In the genomic region with DNA sequence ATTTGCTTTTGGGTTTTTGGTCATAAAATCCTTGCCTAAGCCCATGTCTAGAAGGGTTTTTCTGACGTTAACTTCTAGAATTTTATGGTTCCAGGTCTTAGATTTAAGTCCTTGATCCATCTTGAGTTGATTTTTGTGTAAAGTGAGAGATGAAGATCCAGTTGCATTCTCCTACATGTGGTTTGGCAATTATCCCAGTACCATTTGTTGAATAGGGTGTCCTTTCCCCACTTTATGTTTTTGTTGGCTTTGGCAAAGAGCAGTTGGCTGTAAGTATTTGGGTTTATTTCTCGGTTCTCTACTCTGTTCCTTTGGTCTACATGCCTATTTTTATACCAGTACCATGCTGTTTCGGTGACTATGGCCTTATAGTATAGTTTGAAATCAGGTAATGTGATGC, we compare ENCODE assay signal across 7 cellular contexts.
DNase-seq lines count a peak whose midpoint lies in the region; ATAC-seq, FAIRE-seq and TF ChIP-seq lines count a peak whose summit lies in the region.
"Not testable (repeated sequence)": the region's sequence is repeated elsewhere in the genome, so short reads cannot be mapped to it uniquely, and the experiment has no call there.

No MANE protein-coding gene starts in this region.

- H3K4me3 ChIP-seq in RWPE2 (ENCODE audit: severe bottlenecking); endothelial cell of umbilical vein (replicated peaks in 1 of 3; ENCODE audit: insufficient read depth in 1 of 3, low read depth in 1 of 3, low read length in 3 of 3); fibroblast of pulmonary artery (replicated peaks; ENCODE audit: low read depth, low read length); skeletal muscle cell (ENCODE audit: low read depth, low read length): not testable (repeated sequence)

- H3K9me1 ChIP-seq in endothelial cell of umbilical vein (replicated peaks; ENCODE audit: control insufficient read depth, extremely low read depth, insufficient read depth, low read length), result not testable (repeated sequence)

- DNase-seq in EH (ENCODE audit: low read depth) (peak; percentile 48), brain pericyte (ENCODE audit: low read depth, low spot score) (peak; percentile 21), endothelial cell of umbilical vein (ENCODE audit: low read depth, low spot score) (peak; percentile 56), fibroblast of pulmonary artery (ENCODE audit: low read depth) (peak; percentile 52), skeletal muscle cell (ENCODE audit: low read depth) (peak; percentile 18)
- not testable (repeated sequence) for DNase-seq in RWPE2 (ENCODE audit: low spot score)

- H3K27me3 ChIP-seq in RWPE2 (ENCODE audit: insufficient read depth, poor library complexity, severe bottlenecking); endothelial cell of umbilical vein (ENCODE audit: control insufficient read depth in 2 of 2, insufficient read depth in 2 of 2, low read length in 2 of 2): not testable (repeated sequence)

- POLR2A ChIA-PET in endothelial cell of umbilical vein (lab: Charles Lee), result not testable (repeated sequence)

- intact Hi-C loops in endothelial cell of umbilical vein (cut with micrococcal nuclease), result not testable (repeated sequence)

- peak; percentile 75 for FAIRE-seq in endothelial cell of umbilical vein (lab: Jason Lieb, UNC)

- not testable (repeated sequence) for H3K4me2 ChIP-seq in endothelial cell of umbilical vein (ENCODE audit: insufficient read depth, low read length)

- ATAC-seq in RWPE2 (ENCODE audit: low read depth), result not testable (repeated sequence)

- H3K79me2 ChIP-seq in endothelial cell of umbilical vein (ENCODE audit: control insufficient read depth, insufficient read depth, low read length), result not testable (repeated sequence)

- H3K4me1 ChIP-seq in RWPE2 (ENCODE audit: insufficient read depth, poor library complexity, severe bottlenecking), result not testable (repeated sequence)
- H3K4me1 ChIP-seq in endothelial cell of umbilical vein (ENCODE audit: control insufficient read depth, extremely low read depth, insufficient read depth, low read length), result peaks cover 19% of the 10 kb centered on the region

- H4K20me1 ChIP-seq in endothelial cell of umbilical vein (replicated peaks; ENCODE audit: control insufficient read depth, extremely low read depth, insufficient read depth, low read length), result not testable (repeated sequence)

- not testable (repeated sequence) for BruUV-seq in endothelial cell of umbilical vein (replicated peaks; lab: Mats Ljungman, UMichigan)

- H3K36me3 ChIP-seq in RWPE2 (ENCODE audit: low read depth); endothelial cell of umbilical vein (ENCODE audit: control insufficient read depth in 2 of 2, extremely low read depth in 1 of 2, insufficient read depth in 2 of 2, low read length in 2 of 2): not testable (repeated sequence)

- not testable (repeated sequence) for H3K9me3 ChIP-seq in RWPE2 (ENCODE audit: severe bottlenecking); endothelial cell of umbilical vein (replicated peaks; ENCODE audit: control insufficient read depth, insufficient read depth, low read length)

- TF ChIP-seq POLR2A in endothelial cell of umbilical vein (IDR thresholded peaks at IDR 0.05; ENCODE audit: low read depth, low read length), result not testable (repeated sequence)

- not testable (repeated sequence) for H2AFZ ChIP-seq in endothelial cell of umbilical vein (ENCODE audit: low read depth, low read length)

- not testable (repeated sequence) for H3K9ac ChIP-seq in endothelial cell of umbilical vein (replicated peaks; ENCODE audit: extremely low read depth, insufficient read depth, low read length)

- H3K27ac ChIP-seq in RWPE2 (ENCODE audit: poor library complexity, severe bottlenecking), result peak overlapping the region; percentile 5
- not testable (repeated sequence) for H3K27ac ChIP-seq in endothelial cell of umbilical vein (ENCODE audit: insufficient read depth, low read depth, low read length)

- not testable (repeated sequence) for TF ChIP-seq RAD21 in Ishikawa (IDR thresholded peaks at IDR 0.05; ENCODE audit: low read depth)

- CTCF ChIA-PET in endothelial cell of umbilical vein (lab: Charles Lee), result not testable (repeated sequence)

- TF ChIP-seq CTCF in RWPE2 (IDR thresholded peaks at IDR 0.05; ENCODE audit: poor library complexity, severe bottlenecking); endothelial cell of umbilical vein (IDR thresholded peaks at IDR 0.05; ENCODE audit: extremely low read depth in 1 of 2, insufficient read depth in 1 of 2, low read depth in 1 of 2, low read length in 2 of 2); fibroblast of pulmonary artery (IDR thresholded peaks at IDR 0.05; ENCODE audit: low read length, missing control alignments): not testable (repeated sequence)

- dilution Hi-C loops in endothelial cell of umbilical vein (cut with MboI; ENCODE audit: extremely low pct_ligation_motif_present, low sequenced_read_pairs), result not testable (repeated sequence)

- TF ChIP-seq EP300 in Ishikawa (IDR thresholded peaks at IDR 0.05; ENCODE audit: borderline replicate concordance), result not testable (repeated sequence)

TF ChIP-seq in Ishikawa, 13 proteins besides CTCF, POLR2A, EP300 and RAD21:
- TF ChIP-seq NFIC (IDR thresholded peaks at IDR 0.05), result peak; percentile 57
